25 cellular contexts compared by ENCODE assay signal in the genomic region with DNA sequence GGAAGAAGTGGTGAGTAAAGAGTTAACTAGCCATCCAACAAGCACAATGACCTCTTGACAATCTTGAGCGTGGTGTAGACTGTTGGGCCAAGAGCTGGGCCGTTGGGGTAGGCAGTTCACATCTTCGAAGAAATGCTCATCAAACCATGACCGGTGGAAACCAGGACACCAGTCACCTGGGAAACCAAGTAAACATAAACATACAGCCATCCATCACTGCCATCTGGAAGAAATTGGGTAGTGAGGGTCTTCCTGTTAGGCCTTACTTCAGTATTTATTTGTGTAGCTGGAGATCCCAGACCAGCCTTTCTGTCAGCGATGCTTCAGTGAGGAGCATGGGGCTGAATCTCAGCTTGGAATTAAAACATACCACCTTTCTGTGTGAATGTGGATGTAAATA.
DNase-seq lines count a peak whose midpoint lies in the region; ATAC-seq, FAIRE-seq and TF ChIP-seq lines count a peak whose summit lies in the region.
"Had no signal": no experiment of that assay in that cellular context is flagged by ENCODE, and none has a peak within 500 bp of the region (broad histone marks: within the 10 kb centered on the region; RNA-seq: fewer than 3 reads in every experiment).

No MANE protein-coding gene starts in this region.

- no peak overlapping the region for H2AK5ac ChIP-seq in mesendoderm (ENCODE audit: low read length)

- H3K23ac ChIP-seq in mesendoderm (ENCODE audit: low read length), result no peak overlapping the region

- intact Hi-C loops in GM12878 (cut with micrococcal nuclease; ENCODE audit: unreplicated experiment), result loop anchor here (10.0 kb wide), 1 partner anchor 126 kb away; no protein-coding TSS in a partner anchor

- SMC1A ChIA-PET in GM12878 (lab: Charles Lee; ENCODE audit: uncharacterized antibody, unreplicated experiment), result no interaction called here

- POLR2A ChIA-PET in GM12878 (lab: Charles Lee), result no interaction called here

- H3K4ac ChIP-seq in mesendoderm (ENCODE audit: low read depth, low read length), result no peak overlapping the region

- no peak for TF ChIP-seq CTCF in GM12878 (IDR thresholded peaks at IDR 0.05 in 2 of 3, conservative IDR thresholded peaks at IDR 0.05 in 1 of 3; ENCODE audit: control insufficient read depth in 2 of 3, extremely low read depth in 1 of 3, insufficient read depth in 1 of 3, low read depth in 3 of 3, low read length in 3 of 3)

- no peaks in the 10 kb centered on the region for H3K36me3 ChIP-seq in GM12878 (ENCODE audit: control insufficient read depth in 2 of 2, insufficient read depth in 2 of 2, low read length in 1 of 2)
- H3K36me3 ChIP-seq in mesendoderm (ENCODE audit: control insufficient read depth, insufficient read depth, low read length), result no peaks in the 10 kb centered on the region

- H3K4me3 ChIP-seq in GM12878, result no peak overlapping the region
- no peak overlapping the region for H3K4me3 ChIP-seq in mesendoderm (ENCODE audit: low read length)
- H3K4me3 ChIP-seq: A549 had no signal

- H3K9me3 ChIP-seq in GM12878 (replicated peaks; ENCODE audit: control insufficient read depth, insufficient read depth, low read length), result no peaks in the 10 kb centered on the region
- H3K9me3 ChIP-seq: A549 had no signal

- H3K27me3 ChIP-seq in GM12878 (replicated peaks in 1 of 2; ENCODE audit: control insufficient read depth in 2 of 2, insufficient read depth in 2 of 2, low read length in 1 of 2) (no peaks in the 10 kb centered on the region), mesendoderm (ENCODE audit: insufficient read depth, low read length, poor library complexity) (no peaks in the 10 kb centered on the region)

- no peak for FAIRE-seq in GM12878 (lab: Jason Lieb, UNC)
- FAIRE-seq: A549, D721Med, G401.6, GM12892, GM18507, GM19239, H1, HepG2 had no signal

- WGBS in GM12878 (ENCODE audit: insufficient coverage, insufficient replicate concordance, low lambda C conversion rate, missing lambda C conversion rate), result 45% methylated on average over 5 of the region's 5 CpGs
- no CpG with 5 or more reads among the region's 5 CpGs for WGBS in mesendoderm (ENCODE audit: extremely low coverage, insufficient coverage, low lambda C conversion rate)

- no peak overlapping the region for H4K5ac ChIP-seq in mesendoderm (ENCODE audit: low read length)

- ATAC-seq in GM12878 (no peak), GM19023 (IDR thresholded peaks at IDR 0.05; ENCODE audit: unreplicated experiment) (no peak), GM18907 (IDR thresholded peaks at IDR 0.05; ENCODE audit: unreplicated experiment) (no peak)
- ATAC-seq: A549; CD8-positive, alpha-beta T cell; HepG2 had no signal

- no peak overlapping the region for H3K56ac ChIP-seq in mesendoderm (ENCODE audit: low read length)

- in situ Hi-C loops in GM12878 (cut with MboI), result no loop called here

- H3K9ac ChIP-seq in GM12878 (ENCODE audit: control insufficient read depth, insufficient read depth, low read length), result no peak overlapping the region
- no peak overlapping the region for H3K9ac ChIP-seq in mesendoderm (ENCODE audit: low read length)

- BruUV-seq in GM12878 (replicated peaks; lab: Mats Ljungman, UMichigan), result no TSS peak

- H3K79me1 ChIP-seq in mesendoderm (ENCODE audit: low read length), result no peaks in the 10 kb centered on the region

- no peak for TF ChIP-seq RAD21 in GM12878 (IDR thresholded peaks at IDR 0.05; ENCODE audit: insufficient read depth, low read depth, low read length)

- H2BK120ac ChIP-seq in mesendoderm (ENCODE audit: low read depth, low read length), result no peak overlapping the region

- no peak overlapping the region for H2BK15ac ChIP-seq in mesendoderm (replicated peaks; ENCODE audit: low read depth)

- DNase-seq in DMS53 (lab: John Stamatoyannopoulos, UW) (peak; percentile 9), DMS53 treated with DMSO at 0.1 percent for 48 hours (lab: John Stamatoyannopoulos, UW; ENCODE audit: unreplicated experiment) (no peak), GM12878 (ENCODE audit: low read depth, low spot score) (no peak), mesendoderm (peak; percentile 13), COLO829 (ENCODE audit: low spot score) (no peak)
- DNase-seq: AML-193; CD8-positive, alpha-beta T cell; COR-L47; DMS153; DND-41; EL; H9; Kasumi-1; KG1 had no signal

- H4K8ac ChIP-seq in mesendoderm (ENCODE audit: low read depth, low read length), result no peak overlapping the region

- RAD21 ChIA-PET in GM12878 (lab: Charles Lee; ENCODE audit: unreplicated experiment), result no interaction called here

- H3K4me2 ChIP-seq in GM12878 (ENCODE audit: control insufficient read depth, insufficient read depth), result no peak overlapping the region
- H3K4me2 ChIP-seq in mesendoderm (ENCODE audit: low read length), result no peak overlapping the region
- H3K4me2 ChIP-seq: A549 had no signal

- TF ChIP-seq EP300 in GM12878 (IDR thresholded peaks at IDR 0.05; ENCODE audit: borderline replicate concordance in 1 of 2, control insufficient read depth in 1 of 2, low read depth in 2 of 2, low read length in 2 of 2), result no peak

- no peaks in the 10 kb centered on the region for H4K20me1 ChIP-seq in GM12878 (ENCODE audit: control insufficient read depth, insufficient read depth)

- H3K27ac ChIP-seq in GM12878 (ENCODE audit: control insufficient read depth, insufficient read depth) (no peak overlapping the region), mesendoderm (ENCODE audit: low read depth, low read length) (no peak overlapping the region)
- H3K27ac ChIP-seq: 22Rv1, A549 had no signal

- CTCF ChIA-PET in GM12878 (lab: Yijun Ruan, JAX), result interaction anchor here (1.3 to 1.4 kb wide), 2 partner anchors 14 to 16 kb away, joined by 3 to 6 read pairs; no protein-coding TSS in a partner anchor

- H3K79me2 ChIP-seq in GM12878 (ENCODE audit: control insufficient read depth, insufficient read depth, low read length) (no peaks in the 10 kb centered on the region), mesendoderm (ENCODE audit: control insufficient read depth, insufficient read depth, low read length) (no peaks in the 10 kb centered on the region)

- H3K4me1 ChIP-seq in GM12878 (ENCODE audit: control insufficient read depth, insufficient read depth, low read length) (no peaks in the 10 kb centered on the region), mesendoderm (ENCODE audit: control insufficient read depth, low read depth, low read length) (no peaks in the 10 kb centered on the region)
- H3K4me1 ChIP-seq: A549 had no signal

- no peak for TF ChIP-seq POLR2A in GM12878 (IDR thresholded peaks at IDR 0.05; ENCODE audit: low read depth, low read length)

- H2AFZ ChIP-seq in GM12878 (ENCODE audit: control insufficient read depth, low read depth, low read length), result no peak overlapping the region

- no peak overlapping the region for H3K18ac ChIP-seq in mesendoderm (ENCODE audit: low read length)

- H2BK5ac ChIP-seq in mesendoderm (ENCODE audit: low read length), result no peak overlapping the region

TF ChIP-seq in GM12878, 131 proteins besides CTCF, POLR2A, EP300 and RAD21:
- TF ChIP-seq, protein P1, sequence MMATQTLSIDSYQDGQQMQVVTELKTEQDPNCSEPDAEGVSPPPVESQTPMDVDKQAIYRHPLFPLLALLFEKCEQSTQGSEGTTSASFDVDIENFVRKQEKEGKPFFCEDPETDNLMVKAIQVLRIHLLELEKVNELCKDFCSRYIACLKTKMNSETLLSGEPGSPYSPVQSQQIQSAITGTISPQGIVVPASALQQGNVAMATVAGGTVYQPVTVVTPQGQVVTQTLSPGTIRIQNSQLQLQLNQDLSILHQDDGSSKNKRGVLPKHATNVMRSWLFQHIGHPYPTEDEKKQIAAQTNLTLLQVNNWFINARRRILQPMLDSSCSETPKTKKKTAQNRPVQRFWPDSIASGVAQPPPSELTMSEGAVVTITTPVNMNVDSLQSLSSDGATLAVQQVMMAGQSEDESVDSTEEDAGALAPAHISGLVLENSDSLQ (IDR thresholded peaks at IDR 0.05), result 0 out of 2 replicates have a peak, but pooled peaks have one; percentile 22
- no peak for TF ChIP-seq ETV6 (conservative IDR thresholded peaks at IDR 0.05 in 1 of 2, IDR thresholded peaks at IDR 0.05 in 1 of 2; ENCODE audit: borderline replicate concordance in 1 of 2, low read depth in 1 of 2)
TF ChIP-seq in GM12878: peak in this region for 1.

Comparison
In these comparisons a context has a peak if more than half of its experiments do, and no peak if none do; other contexts are left out.
1. DNase-seq: peak in DMS53 (single experiment) and mesendoderm (single experiment); none in DMS53 treated with DMSO at 0.1 percent for 48 hours (single experiment), GM12878 (single experiment) and COLO829 (single experiment).